In the genomic region with DNA sequence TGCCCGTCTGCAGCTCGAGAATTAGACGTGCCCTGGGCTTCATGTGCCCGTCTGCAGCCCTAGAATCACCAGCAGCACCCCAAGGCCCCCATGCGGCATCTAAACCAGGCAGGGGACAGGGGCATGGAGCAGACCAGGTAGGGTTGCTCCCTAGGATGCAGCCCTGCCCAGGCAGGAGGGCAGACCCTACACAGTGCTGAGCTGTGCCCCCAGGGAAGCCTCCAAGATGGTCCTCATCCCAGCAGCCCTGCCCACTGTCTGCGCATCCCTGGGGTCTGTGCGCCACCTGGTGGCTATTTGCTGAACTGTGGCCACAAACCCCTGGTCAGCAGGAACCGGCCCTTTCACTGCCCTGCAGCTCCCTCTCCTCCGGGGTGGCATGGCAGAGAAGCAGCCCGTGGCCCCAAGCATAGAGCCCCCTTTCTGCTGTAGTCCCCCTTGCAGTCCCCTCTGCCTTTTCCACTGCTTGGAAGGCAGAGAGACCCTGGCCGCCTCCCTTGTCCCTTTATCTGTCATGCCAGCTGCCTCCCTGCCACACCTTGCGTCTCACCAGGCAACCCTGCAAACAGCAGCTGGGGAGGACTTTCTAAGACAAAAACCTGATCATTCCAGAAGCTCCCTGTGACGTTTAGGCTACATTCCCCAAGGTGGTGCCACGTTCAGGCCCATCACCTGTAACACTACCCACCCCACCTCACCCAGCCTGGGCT, we compare ENCODE assay signal across 8 cellular contexts.
DNase-seq lines count a peak whose midpoint lies in the region; ATAC-seq and TF ChIP-seq lines count a peak whose summit lies in the region.

No MANE protein-coding gene starts in this region.

- ATAC-seq in left ventricle myocardium superior = peak; percentile 64
- ATAC-seq in GM21717 (IDR thresholded peaks at IDR 0.05; ENCODE audit: unreplicated experiment) = no peak

- peaks cover 0 to 21% (median 17%) of the 10 kb centered on the region in 4 donors for H3K4me1 ChIP-seq in sigmoid colon

- intact Hi-C loops in left ventricle myocardium superior (cut with micrococcal nuclease) (loop anchor here (2.0 kb wide), 1 partner anchor 103 kb away; no protein-coding TSS in a partner anchor), sigmoid colon (cut with DNase I) (loop anchor here (2.0 to 5.0 kb wide), 5 partner anchors 103 to 334 kb away; partner anchors contain the start of genes C11orf21 and TSPAN32)

- TF ChIP-seq CTCF in sigmoid colon (IDR thresholded peaks at IDR 0.05) = peak; percentile 71 to 98 (median 95)

- 31 to 45% methylated on average over 14 of the region's 14 CpGs for WGBS in sigmoid colon, 2 donors

- no peak for TF ChIP-seq EP300 in sigmoid colon (IDR thresholded peaks at IDR 0.05)

- TF ChIP-seq POLR2A in sigmoid colon (IDR thresholded peaks at IDR 0.05) = no peak

- no peak overlapping the region for H3K27ac ChIP-seq in sigmoid colon

- H3K36me3 ChIP-seq in sigmoid colon = no peaks in the 10 kb centered on the region

- DNase-seq in COR-L47 (lab: John Stamatoyannopoulos, UW) (peak; percentile 58), HuH-7 (ENCODE audit: low spot score) (peak; percentile 91), T-helper 1 cell (peak; percentile 27 to 56 (median 48)), amniotic epithelial cell (ENCODE audit: low read depth) (peak; percentile 17), left ventricle myocardium superior (peak; percentile 88), sigmoid colon (peak; percentile 82), NCI-H524 treated with DMSO at 0.1 percent for 48 hours (lab: John Stamatoyannopoulos, UW) (no peak)

- H3K4me3 ChIP-seq in sigmoid colon = no peak overlapping the region

- no peaks in the 10 kb centered on the region for H3K9me3 ChIP-seq in sigmoid colon

- H3K27me3 ChIP-seq in sigmoid colon = peaks cover 0 to 3% (median under 1%) of the 10 kb centered on the region in 3 donors
